In genomic region chr2:40318931-40319330, GRCh38 we compare ENCODE assay signal across 13 cellular contexts.
A peak's percentile ranks its signal among the peaks of the same experiment; 100 is the strongest.
DNase-seq lines count a peak whose midpoint lies in the region; ATAC-seq lines count a peak whose summit lies in the region.
"Had no signal": no experiment of that assay in that cellular context is flagged by ENCODE, and none has a peak within 500 bp of the region (broad histone marks: within the 10 kb centered on the region; RNA-seq: fewer than 3 reads in every experiment).

No MANE protein-coding gene starts in this region.

- H3K36me3 ChIP-seq in Karpas-422 (ENCODE audit: insufficient read depth, low read length): no peaks in the 10 kb centered on the region

- intact Hi-C loops in left ventricle myocardium superior (cut with micrococcal nuclease) (no loop called here), Right ventricle myocardium superior (cut with DNase I) (no loop called here)

- H3K4me2 ChIP-seq in Karpas-422 (ENCODE audit: low read depth, low read length, poor library complexity, severe bottlenecking): no peak overlapping the region

- H3K27ac ChIP-seq in Karpas-422 (ENCODE audit: low read length): no peak overlapping the region
- H3K27ac ChIP-seq: HL-60 had no signal

- H3K4me3 ChIP-seq in Karpas-422 (ENCODE audit: low read length): no peak overlapping the region

- peaks cover 7% of the 10 kb centered on the region for H3K4me1 ChIP-seq in Karpas-422 (ENCODE audit: low read length)

- no peak overlapping the region for H3K9ac ChIP-seq in Karpas-422 (ENCODE audit: low read length)

- H4K20me1 ChIP-seq in Karpas-422 (ENCODE audit: insufficient read depth, low read depth, low read length): no peaks in the 10 kb centered on the region

- H3K27me3 ChIP-seq in Karpas-422 (ENCODE audit: low read length): no peaks in the 10 kb centered on the region

- no peaks in the 10 kb centered on the region for H3K9me2 ChIP-seq in Karpas-422 (replicated peaks; ENCODE audit: insufficient read depth, low read length)

- ATAC-seq in left ventricle myocardium superior (peak; percentile 7), Right ventricle myocardium superior (ENCODE audit: poor library complexity) (no peak)
- ATAC-seq: HCT116 had no signal

- no peaks in the 10 kb centered on the region for H3K79me2 ChIP-seq in Karpas-422 (ENCODE audit: low read length)

- peaks cover 4% of the 10 kb centered on the region; the same call in 1 of the 2 replicates for H3K9me3 ChIP-seq in Karpas-422 (ENCODE audit: low read length)

- DNase-seq in left ventricle myocardium superior (no peak), Right ventricle myocardium superior (no peak), cerebellar cortex (ENCODE audit: low spot score) (peak; percentile 83), middle frontal gyrus (ENCODE audit: extremely low spot score, low spot score) (peak; percentile 22), NCI-H2081 (lab: John Stamatoyannopoulos, UW) (no peak), GF-D8 (lab: John Stamatoyannopoulos, UW) (no peak), Karpas-422 (no peak)
- DNase-seq: C1 segment of cervical spinal cord; CD4-positive, alpha-beta T cell; DMS79; EL had no signal

- H2AFZ ChIP-seq in Karpas-422 (ENCODE audit: low read length): no peak overlapping the region

Comparison
In these comparisons a context has a peak if more than half of its experiments do, and no peak if none do; other contexts are left out.
1. DNase-seq: peak in cerebellar cortex (single experiment) and middle frontal gyrus (single experiment); none in left ventricle myocardium superior (single experiment), Right ventricle myocardium superior (single experiment), NCI-H2081 (0 of 2), GF-D8 (single experiment) and Karpas-422 (single experiment).